ENCODE assay signal across 19 cellular contexts in genomic region chr4:126023946-126024345, GRCh38.
"Had no signal": no experiment of that assay in that cellular context is flagged by ENCODE, and none has a peak within 500 bp of the region (broad histone marks: within the 10 kb centered on the region; RNA-seq: fewer than 3 reads in every experiment).

No MANE protein-coding gene starts in this region.

- H3K4me1 ChIP-seq: heart left ventricle, tibial nerve, vagina had no signal

- H3K4me3 ChIP-seq: coronary artery, gastroesophageal sphincter, heart left ventricle, tibial nerve, vagina had no signal

- H3K9ac ChIP-seq: SK-N-SH had no signal

- H3K36me3 ChIP-seq: gastroesophageal sphincter, heart left ventricle, tibial nerve, vagina had no signal

- H3K9me3 ChIP-seq: gastroesophageal sphincter, SK-N-SH, tibial nerve, vagina had no signal

- H3K27ac ChIP-seq: coronary artery, gastroesophageal sphincter, tibial nerve, vagina had no signal

- FAIRE-seq: kidney had no signal

- H3K4me2 ChIP-seq: SK-N-SH had no signal

- H3K27me3 ChIP-seq: gastroesophageal sphincter, heart left ventricle, tibial nerve, vagina had no signal

- DNase-seq: activated B cell treated with CpG ODN at 0.5 μM for 24 hours; activated CD4-positive, alpha-beta memory T cell treated with anti-CD3 and anti-CD28 coated beads for 36 hours; activated CD4-positive, alpha-beta T cell treated with anti-CD3 and anti-CD28 coated beads for 4 hours; activated naive CD4-positive, alpha-beta T cell; activated naive CD8-positive, alpha-beta T cell treated with anti-CD3 and anti-CD28 coated beads for 36 hours; amygdala; central memory CD4-positive, alpha-beta T cell; heart left ventricle; kidney; left ventricle myocardium superior; nucleus accumbens; SK-N-SH; stimulated activated CD4-positive, alpha-beta T cell treated with anti-CD3 and anti-CD28 coated beads, Interleukin-2, amount 100 ng/mL, for 24 hours; stimulated activated naive CD4-positive, alpha-beta T cell treated with Interleukin-2 at 50 U/mL for 16 hours; substantia nigra had no signal
